Comparison of ENCODE assay signal across 8 cellular contexts in genomic region chrX:77785746-77786548, GRCh38. TPM values are rescaled to one million over a fixed set of nuclear protein-coding genes. Genes with fewer than 3 reads are reported as not detected.
A peak's percentile ranks its signal among the peaks of the same experiment; 100 is the strongest.
DNase-seq lines count a peak whose midpoint lies in the region; ATAC-seq lines count a peak whose summit lies in the region.

Gene ATRX (minus strand): TSS chrX:77786216. CDS start chrX:77786001, 215 bp downstream.

- peak within 1 kb of the TSS; percentile 73 for H3K4me3 ChIP-seq in effector memory CD4-positive, alpha-beta T cell (ENCODE audit: insufficient read depth, low read depth, low read length, poor library complexity, severe bottlenecking)

- ATAC-seq in GM19351 (IDR thresholded peaks at IDR 0.05; ENCODE audit: unreplicated experiment) = peak; percentile 95
- peak; percentile 87 for ATAC-seq in HG03565 (IDR thresholded peaks at IDR 0.05; ENCODE audit: unreplicated experiment)

- H3K27ac ChIP-seq in effector memory CD4-positive, alpha-beta T cell (ENCODE audit: insufficient read depth, low read length, poor library complexity, severe bottlenecking) = peak within 1 kb of the TSS; percentile 88

- H3K27me3 ChIP-seq in effector memory CD4-positive, alpha-beta T cell (replicated peaks; ENCODE audit: control insufficient read depth, insufficient read depth, low read length, poor library complexity, severe bottlenecking) = no peaks in the 10 kb centered on the region

- DNase-seq in C1 segment of cervical spinal cord (lab: John Stamatoyannopoulos, UW) (peak; percentile 0 to 83 (median 54)), NCI-H82 treated with DMSO at 0.1 percent for 48 hours (lab: John Stamatoyannopoulos, UW; ENCODE audit: unreplicated experiment) (peak; percentile 78), lung microvascular endothelial cell (ENCODE audit: low read depth in 2 of 2) (peak; percentile 83 to 88)
- DNase-seq in activated CD8-positive, alpha-beta memory T cell treated with anti-CD3 and anti-CD28 coated beads for 1 hour (ENCODE audit: extremely low read depth in 1 of 2, low read depth in 1 of 2) = peak; percentile 38 to 54
- peak; percentile 67 to 71 (median 71) for DNase-seq in effector memory CD4-positive, alpha-beta T cell
- peak; percentile 34 to 62 (median 48) for DNase-seq in stimulated activated CD4-positive, alpha-beta T cell treated with anti-CD3 and anti-CD28 coated beads, TNF-alpha, amount 100 ng/mL, for 48 hours (ENCODE audit: low read depth in 3 of 3)

- no peaks in the 10 kb centered on the region for H3K36me3 ChIP-seq in effector memory CD4-positive, alpha-beta T cell (ENCODE audit: control insufficient read depth, insufficient read depth, low read length)

- H3K9me3 ChIP-seq in effector memory CD4-positive, alpha-beta T cell (ENCODE audit: control insufficient read depth, low read length) = no peaks in the 10 kb centered on the region

- H3K4me1 ChIP-seq in effector memory CD4-positive, alpha-beta T cell (ENCODE audit: control insufficient read depth, insufficient read depth, low read length, poor library complexity, severe bottlenecking) = no peaks in the 10 kb centered on the region

RNA-seq across cellular contexts. Expression of gene ATRX, which starts in this region (rescaled TPM):
- total RNA-seq in lung microvascular endothelial cell = 41.0 and 53.8 TPM in 2 replicates

Comparison
In these comparisons a context has a peak if more than half of its experiments do, and no peak if none do; other contexts are left out.
1. Peak in every context shown above with its lines: DNase-seq, ATAC-seq, H3K4me3 ChIP-seq and H3K27ac ChIP-seq.